8 cellular contexts compared by ENCODE assay signal in the genomic region with DNA sequence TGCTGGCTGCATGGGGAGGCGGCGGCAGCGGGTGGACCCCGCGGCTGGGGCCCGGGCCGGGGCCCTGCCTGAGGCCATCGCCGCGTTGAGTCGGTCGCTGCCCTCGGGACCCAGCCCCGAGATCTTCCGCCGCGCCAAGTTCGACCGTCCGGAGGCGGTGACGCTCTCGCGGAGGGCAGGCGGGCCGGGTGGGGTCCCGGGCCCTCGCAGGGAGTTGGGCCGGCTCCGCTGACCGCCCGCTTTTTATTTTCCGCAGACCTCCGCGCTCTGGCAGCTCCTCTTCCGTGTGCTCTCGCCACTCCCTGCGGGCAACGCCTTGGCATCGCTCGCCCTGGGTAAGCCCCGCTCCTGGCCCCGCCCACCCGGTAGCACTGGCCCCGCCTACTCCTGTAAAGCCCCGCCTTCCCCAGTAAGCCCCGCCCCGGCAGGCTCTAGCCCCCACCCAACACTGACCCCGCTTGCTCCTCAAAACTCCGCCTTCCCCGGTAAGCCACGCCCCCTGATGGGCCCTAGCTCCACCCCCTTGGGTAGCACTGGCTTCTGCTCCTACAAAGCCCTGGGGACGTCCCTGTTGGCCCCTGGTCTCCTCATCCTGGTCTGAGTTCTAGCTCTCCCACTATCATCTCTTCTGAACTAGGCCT. TPM values are rescaled to one million over a fixed set of nuclear protein-coding genes. Genes with fewer than 3 reads are reported as not detected.
DNase-seq lines count a peak whose midpoint lies in the region; ATAC-seq and TF ChIP-seq lines count a peak whose summit lies in the region.

No MANE protein-coding gene starts in this region.

- H3K27ac ChIP-seq in ascending aorta (peak overlapping the region; percentile 75), iPS DF 6.9 (ENCODE audit: low read length) (no peak overlapping the region), smooth muscle cell (ENCODE audit: low read depth) (no peak overlapping the region)

- ATAC-seq in GM21526 (IDR thresholded peaks at IDR 0.05; ENCODE audit: low FRiP score, unreplicated experiment), result no peak

- H3K4me1 ChIP-seq in ascending aorta (peaks cover 13 to 30% of the 10 kb centered on the region in 2 donors), iPS DF 6.9 (ENCODE audit: control insufficient read depth, insufficient read depth, low read length) (no peaks in the 10 kb centered on the region; the same call in 1 of the 2 replicates), smooth muscle cell (ENCODE audit: low read depth) (peaks cover 6% of the 10 kb centered on the region)

- no peaks in the 10 kb centered on the region for H3K36me3 ChIP-seq in ascending aorta
- no peaks in the 10 kb centered on the region; the same call in 1 of the 2 replicates for H3K36me3 ChIP-seq in iPS DF 6.9 (ENCODE audit: control insufficient read depth, insufficient read depth, low read length)
- no peaks in the 10 kb centered on the region for H3K36me3 ChIP-seq in smooth muscle cell (ENCODE audit: low read depth)

- H4K20me1 ChIP-seq in smooth muscle cell (ENCODE audit: low read depth), result no peaks in the 10 kb centered on the region

- no peaks in the 10 kb centered on the region for H3K79me2 ChIP-seq in smooth muscle cell (ENCODE audit: low read depth)

- intact Hi-C loops in ascending aorta (cut with DNase I), result loop anchor here (1.0 to 5.0 kb wide), 6 partner anchors 17 to 399 kb away; a partner anchor contains a TSS

- no peaks in the 10 kb centered on the region for H3K27me3 Mint-ChIP-seq in T-helper 1 cell treated with Interleukin-12 subunit alpha and Interleukin-12 subunit beta and Interleukin-4 antibody, amounts not matched to agents 30 μg/mL and 1 μg/mL, for 36 hours (ENCODE audit: low read depth)

- no peaks in the 10 kb centered on the region for H3K27me3 ChIP-seq in ascending aorta
- peaks cover 7% of the 10 kb centered on the region; the same call in 1 of the 2 replicates for H3K27me3 ChIP-seq in iPS DF 6.9 (ENCODE audit: control insufficient read depth, insufficient read depth, low read length)
- H3K27me3 ChIP-seq in smooth muscle cell (ENCODE audit: low read depth), result peaks cover 7% of the 10 kb centered on the region

- peak overlapping the region; percentile 91 for H3K4me3 Mint-ChIP-seq in T-helper 1 cell treated with Interleukin-12 subunit alpha and Interleukin-12 subunit beta and Interleukin-4 antibody, amounts not matched to agents 30 μg/mL and 1 μg/mL, for 36 hours

- H3K9ac ChIP-seq in smooth muscle cell (ENCODE audit: low read depth), result no peak overlapping the region

- H3K36me3 Mint-ChIP-seq in T-helper 1 cell treated with Interleukin-12 subunit alpha and Interleukin-12 subunit beta and Interleukin-4 antibody, amounts not matched to agents 30 μg/mL and 1 μg/mL, for 36 hours (ENCODE audit: low read depth), result no peaks in the 10 kb centered on the region

- H3K9me3 Mint-ChIP-seq in T-helper 1 cell treated with Interleukin-12 subunit alpha and Interleukin-12 subunit beta and Interleukin-4 antibody, amounts not matched to agents 30 μg/mL and 1 μg/mL, for 36 hours, result no peaks in the 10 kb centered on the region

- no CpG with 5 or more reads among the region's 53 CpGs for WGBS in iPS DF 6.9 (ENCODE audit: insufficient coverage, insufficient read length)
- 57% methylated on average over 31 of the region's 53 CpGs for WGBS in smooth muscle cell (ENCODE audit: low lambda C conversion rate)

- H3K27ac Mint-ChIP-seq in T-helper 1 cell treated with Interleukin-12 subunit alpha and Interleukin-12 subunit beta and Interleukin-4 antibody, amounts not matched to agents 30 μg/mL and 1 μg/mL, for 36 hours, result peak overlapping the region; percentile 90

- peaks cover 9% of the 10 kb centered on the region for H3K4me1 Mint-ChIP-seq in T-helper 1 cell treated with Interleukin-12 subunit alpha and Interleukin-12 subunit beta and Interleukin-4 antibody, amounts not matched to agents 30 μg/mL and 1 μg/mL, for 36 hours (ENCODE audit: low read depth)

- no peaks in the 10 kb centered on the region for H3F3A ChIP-seq in smooth muscle cell (ENCODE audit: low read depth)

- H3K9me3 ChIP-seq in ascending aorta (no peaks in the 10 kb centered on the region), iPS DF 6.9 (ENCODE audit: control insufficient read depth, insufficient read depth, low read length) (no peaks in the 10 kb centered on the region), smooth muscle cell (replicated peaks; ENCODE audit: low read depth) (no peaks in the 10 kb centered on the region)

- TF ChIP-seq CTCF in LNCaP clone FGC (IDR thresholded peaks at IDR 0.05; ENCODE audit: control insufficient read depth, extremely low read depth, insufficient read depth) (no peak), ascending aorta (IDR thresholded peaks at IDR 0.05) (no peak), smooth muscle cell (IDR thresholded peaks at IDR 0.05; ENCODE audit: borderline replicate concordance, insufficient read depth, poor library complexity, severe bottlenecking) (no peak)

- peak overlapping the region; percentile 77 for H3K4me2 ChIP-seq in smooth muscle cell

- DNase-seq in NCI-H1417 (lab: John Stamatoyannopoulos, UW) (peak; percentile 61 to 85 (median 73)), NCI-H1417 treated with DMSO at 0.1 percent for 48 hours (lab: John Stamatoyannopoulos, UW) (no peak), LNCaP clone FGC (ENCODE audit: low read depth) (peak; percentile 55), ascending aorta (ENCODE audit: low spot score in 2 of 2) (peak in 1 of 2 donors; percentile 22), iPS DF 6.9 (ENCODE audit: low read depth, low spot score) (no peak), smooth muscle cell (lab: John Stamatoyannopoulos, UW; ENCODE audit: unreplicated experiment) (no peak)

- peak overlapping the region; percentile 70 for H3K4me3 ChIP-seq in LNCaP clone FGC (ENCODE audit: low read depth, low read length)
- H3K4me3 ChIP-seq in ascending aorta, result peak overlapping the region; percentile 77 to 90
- H3K4me3 ChIP-seq in iPS DF 6.9 (ENCODE audit: low read length), result peak overlapping the region; percentile 40; the same call in 1 of the 2 replicates
- H3K4me3 ChIP-seq in smooth muscle cell, result peak overlapping the region; percentile 54

- H2AFZ ChIP-seq in smooth muscle cell (ENCODE audit: low read depth), result no peak overlapping the region

RNA-seq across cellular contexts. Expression of a gene that starts 0.4 kb away (rescaled TPM):
- total RNA-seq in ascending aorta (12.7 TPM), smooth muscle cell (3.8 and 3.9 TPM in 2 replicates)
- 4.7 and 8.2 TPM in 2 replicates for polyA plus RNA-seq in smooth muscle cell

RNA-seq across cellular contexts. Expression of a gene that starts 4.8 kb away (rescaled TPM):
- total RNA-seq in ascending aorta (106 TPM), smooth muscle cell (0.27 and 4.9 TPM in 2 replicates)
- polyA plus RNA-seq in smooth muscle cell, result 31.8 and 40.6 TPM in 2 replicates

RNA-seq across cellular contexts. Expression of a gene that starts 16.9 kb away (rescaled TPM):
- total RNA-seq in ascending aorta (665 TPM), smooth muscle cell (7.6 and 14.1 TPM in 2 replicates)
- polyA plus RNA-seq in smooth muscle cell, result 38.1 and 45.7 TPM in 2 replicates

RNA-seq across cellular contexts. Expression of a gene that starts 34.9 kb away (rescaled TPM):
- total RNA-seq in ascending aorta (34.6 TPM), smooth muscle cell (2.6 and 7.0 TPM in 2 replicates)
- polyA plus RNA-seq in smooth muscle cell, result 7.2 and 12.1 TPM in 2 replicates

Comparison
In these comparisons a context has a peak if more than half of its experiments do, and no peak if none do; other contexts are left out.
1. DNase-seq: peak in NCI-H1417 (3 of 3) and LNCaP clone FGC (single experiment); none in NCI-H1417 treated with DMSO at 0.1 percent for 48 hours (single experiment), iPS DF 6.9 (single experiment) and smooth muscle cell (single experiment).
2. H3K27ac ChIP-seq: peak in ascending aorta (2 of 2); none in iPS DF 6.9 (single experiment) and smooth muscle cell (single experiment).
3. RNA of a gene that starts 4.8 kb away (total RNA-seq): 106 TPM in ascending aorta (single experiment); 0.27 to 4.9 TPM in smooth muscle cell; every median in the first group is over 10 times any median in the second.
4. RNA of a gene that starts 16.9 kb away (total RNA-seq): 665 TPM in ascending aorta (single experiment); 7.6 to 14.1 TPM in smooth muscle cell; every median in the first group is over 10 times any median in the second.
5. Peak in every context shown above with its lines, with median percentiles within 50 percentile points of each other: H3K4me3 ChIP-seq.